Comparison of ENCODE assay signal across 26 cellular contexts in the genomic region with DNA sequence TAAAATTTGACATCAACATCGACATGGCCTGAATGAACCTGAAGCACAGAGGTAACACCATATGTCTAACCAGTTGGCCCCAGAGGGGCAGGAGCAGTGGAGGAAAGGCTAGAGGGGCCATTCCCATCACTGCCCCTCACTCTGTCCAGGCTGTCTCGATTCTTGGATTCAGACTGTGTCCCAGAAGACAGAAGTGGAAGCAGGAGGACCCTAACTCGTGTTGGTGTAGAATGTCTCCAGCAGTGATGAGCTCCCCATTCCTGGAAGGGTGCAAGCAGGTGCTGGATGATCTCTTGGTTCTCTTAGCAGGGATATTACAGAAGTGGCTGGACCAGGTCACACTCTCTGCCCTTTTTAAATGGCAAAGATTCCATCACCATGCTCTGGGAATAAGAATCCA.
"Had no signal": no experiment of that assay in that cellular context is flagged by ENCODE, and none has a peak within 500 bp of the region (broad histone marks: within the 10 kb centered on the region; RNA-seq: fewer than 3 reads in every experiment).

No MANE protein-coding gene starts in this region.

- DNase-seq: cortex of kidney; effector CD4-positive, alpha-beta T cell; foreskin fibroblast; gastrocnemius medialis; mucosa of descending colon; naive B cell; stimulated activated CD4-positive, alpha-beta T cell treated with anti-CD3 and anti-CD28 coated beads, Interleukin-12 subunit alpha, Interleukin-12 subunit beta, amount 100 ng/mL, for 4 hours; stimulated activated CD4-positive, alpha-beta T cell treated with anti-CD3 and anti-CD28 coated beads, Interleukin-1b, Interleukin-23, amount 100 ng/mL, for 48 hours; stimulated activated CD4-positive, alpha-beta T cell treated with anti-CD3 and anti-CD28 coated beads, Interleukin-4, amount 100 ng/mL, for 1 hour; stimulated activated CD8-positive, alpha-beta memory T cell treated with anti-CD3 and anti-CD28 coated beads, Interleukin-4, amount 100 ng/mL, for 48 hours; stimulated activated naive CD4-positive, alpha-beta T cell; stimulated activated naive CD8-positive, alpha-beta T cell treated with anti-CD3 and anti-CD28 coated beads, Interleukin-15, amount 100 ng/mL, for 72 hours had no signal

- H3K27ac ChIP-seq: epithelial cell of prostate, gastrocnemius medialis, neutrophil, parathyroid adenoma, prostate gland, right atrium auricular region, suprapubic skin, transverse colon, upper lobe of right lung, uterus had no signal

- H3K4me3 ChIP-seq: gastrocnemius medialis, lung, mucosa of descending colon, prostate gland, right atrium auricular region, smooth muscle cell, suprapubic skin, transverse colon, upper lobe of right lung, uterus had no signal

- ATAC-seq: esophagus mucosa; gastrocnemius medialis; mucosa of descending colon; natural killer cell treated with Interleukin-12 subunit alpha and Interleukin-12 subunit beta and Interleukin-15 and Interleukin-18, amount 100 ng/mL, for 72 hours; sciatic nerve; stimulated activated naive CD8-positive, alpha-beta T cell treated with anti-CD3 and anti-CD28 coated beads, Interleukin-15, amount 100 ng/mL, for 72 hours; upper lobe of right lung had no signal
